Comparison of ENCODE assay signal across 31 cellular contexts in the genomic region with DNA sequence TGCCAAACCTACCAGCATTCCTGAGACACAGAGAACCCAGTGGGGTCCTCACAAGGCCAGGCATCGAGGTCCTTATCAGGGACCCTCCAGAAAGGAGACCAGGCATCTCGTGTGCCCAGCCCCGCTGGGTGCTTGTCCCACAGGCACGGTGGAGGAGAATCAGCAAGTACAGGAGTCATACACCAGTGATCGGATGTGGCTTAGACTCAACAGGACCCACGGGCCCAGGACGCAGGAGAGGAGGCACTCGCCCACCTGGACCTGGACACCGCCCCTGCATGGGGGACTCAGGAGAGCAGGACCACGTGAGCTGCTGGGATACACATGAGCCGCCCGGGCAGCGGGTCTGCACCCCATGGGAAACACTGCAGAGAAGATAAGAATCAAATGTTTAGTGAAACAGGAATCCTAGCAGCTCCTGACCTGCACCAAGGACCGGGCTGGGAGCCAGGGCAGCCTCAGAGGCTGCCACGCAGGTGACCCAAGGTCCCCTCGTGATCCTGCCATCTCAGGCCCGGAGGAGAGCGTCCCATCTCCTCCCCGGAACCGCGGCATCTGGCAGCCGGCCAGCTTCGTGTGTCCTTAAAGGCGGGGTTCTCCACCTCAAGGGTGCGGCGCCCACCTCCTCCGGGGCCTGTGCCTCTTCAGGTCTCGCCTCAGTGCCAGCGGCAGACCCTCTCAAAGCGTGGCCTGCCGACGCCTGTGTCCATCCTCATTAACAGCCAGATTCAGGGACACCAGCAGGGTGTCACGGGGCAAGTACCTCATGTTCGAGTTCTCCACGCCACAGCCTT. TPM values are rescaled to one million over a fixed set of nuclear protein-coding genes. Genes with fewer than 3 reads are reported as not detected.
DNase-seq lines count a peak whose midpoint lies in the region; ATAC-seq and TF ChIP-seq lines count a peak whose summit lies in the region.
"Had no signal": no experiment of that assay in that cellular context is flagged by ENCODE, and none has a peak within 500 bp of the region (broad histone marks: within the 10 kb centered on the region; RNA-seq: fewer than 3 reads in every experiment).

No MANE protein-coding gene starts in this region.

- peaks cover 0 to 33% (median 0%) of the 10 kb centered on the region in 9 donors for H3K9me3 Mint-ChIP-seq in naive thymus-derived CD8-positive, alpha-beta T cell
- H3K9me3 Mint-ChIP-seq in activated CD8-positive, alpha-beta T cell treated with anti-CD3 and anti-CD28 coated beads for 36 hours, result peaks cover 17% of the 10 kb centered on the region
- H3K9me3 Mint-ChIP-seq: endodermal cell had no signal

- CTCF ChIA-PET in RWPE1 (lab: Yijun Ruan, JAX) (no interaction called here), PC-3 (lab: Charles Lee) (no interaction called here)
- CTCF ChIA-PET in activated CD8-positive, alpha-beta T cell treated with anti-CD3 and anti-CD28 coated beads for 36 hours (lab: Charles Lee), result no interaction called here

- H3K9me3 ChIP-seq in BLaER1 treated with 17β-estradiol and CSF1 and Interleukin-3, amounts not matched to agents 10 nM and 100 nM (replicated peaks in 1 of 11), result peaks cover 0 to 18% (median 0%) of the 10 kb centered on the region in 11 experiments; a peak in 8 of 22 replicates
- no peaks in the 10 kb centered on the region for H3K9me3 ChIP-seq in PC-3 (ENCODE audit: low read length)
- H3K9me3 ChIP-seq: esophagus squamous epithelium had no signal

- H3K79me2 ChIP-seq in PC-3 (ENCODE audit: low read length), result no peaks in the 10 kb centered on the region
- H3K79me2 ChIP-seq: hepatocyte had no signal

- no peaks in the 10 kb centered on the region for H3F3A ChIP-seq in PC-3 (ENCODE audit: low read length, unreplicated experiment)

- H3K36me3 ChIP-seq in BLaER1 treated with 17β-estradiol and CSF1 and Interleukin-3, amounts not matched to agents 10 nM and 100 nM, result no peaks in the 10 kb centered on the region; a peak in 3 of 22 replicates
- H3K36me3 ChIP-seq in PC-3 (ENCODE audit: low read depth, low read length), result no peaks in the 10 kb centered on the region
- H3K36me3 ChIP-seq: esophagus squamous epithelium had no signal

- no TSS peak for BruUV-seq in PC-3 (replicated peaks; lab: Mats Ljungman, UMichigan)

- peak; percentile 10 for DNase-seq in SIG-M5 treated with dmso at 0.1 percent for 504 hours (lab: John Stamatoyannopoulos, UW; ENCODE audit: unreplicated experiment)
- DNase-seq in SIG-M5 (lab: John Stamatoyannopoulos, UW), result no peak
- no peak for DNase-seq in RWPE1 (ENCODE audit: low spot score)
- DNase-seq in naive thymus-derived CD8-positive, alpha-beta T cell, result no peak
- DNase-seq in PC-3, result no peak
- DNase-seq in activated CD8-positive, alpha-beta T cell treated with anti-CD3 and anti-CD28 coated beads for 36 hours, result no peak
- DNase-seq: activated CD4-positive, CD25-positive, alpha-beta regulatory T cell treated with anti-CD3 and anti-CD28 coated beads, Interleukin-2, amount 50 U/mL, for 72 hours; activated T-cell treated with anti-CD3 and anti-CD28 coated beads, Interleukin-2, amount 50 U/mL, for 4 hours; AML-193; anterior cingulate cortex; endodermal cell; esophagus squamous epithelium; H7; mesenchymal stem cell; NCI-H1092 treated with DMSO at 0.1 percent for 48 hours; NCI-H187 treated with DMSO at 0.1 percent for 48 hours; NCI-H2227 treated with DMSO at 0.1 percent for 48 hours; occipital lobe; SHP77; stimulated activated CD4-positive, alpha-beta T cell treated with anti-CD3 and anti-CD28 coated beads, Interleukin-4, amount 100 ng/mL, for 1 hour; stimulated activated naive CD4-positive, alpha-beta T cell; SW 1271 had no signal

- peaks cover 40 to 70% (median 63%) of the 10 kb centered on the region in 10 experiments for H3K4me1 ChIP-seq in BLaER1 treated with 17β-estradiol and CSF1 and Interleukin-3, amounts not matched to agents 10 nM and 100 nM
- H3K4me1 ChIP-seq in PC-3 (ENCODE audit: insufficient read depth, low read length), result no peaks in the 10 kb centered on the region

- peaks cover 0 to 7% (median 0%) of the 10 kb centered on the region in 11 experiments; a peak in 3 of 22 replicates for H3K27me3 ChIP-seq in BLaER1 treated with 17β-estradiol and CSF1 and Interleukin-3, amounts not matched to agents 10 nM and 100 nM
- H3K27me3 ChIP-seq in PC-3 (ENCODE audit: low read length), result no peaks in the 10 kb centered on the region
- H3K27me3 ChIP-seq: hepatocyte had no signal

- H3K4me2 ChIP-seq in BLaER1 treated with 17β-estradiol and CSF1 and Interleukin-3, amounts not matched to agents 10 nM and 100 nM, result peak overlapping the region; percentile 56 to 99 (median 93)
- H3K4me2 ChIP-seq in PC-3 (ENCODE audit: low read length), result no peak overlapping the region
- H3K4me2 ChIP-seq: hepatocyte had no signal

- intact Hi-C loops in PC-3 (cut with micrococcal nuclease), result no loop called here
- intact Hi-C loops in activated CD8-positive, alpha-beta T cell treated with anti-CD3 and anti-CD28 coated beads for 36 hours (cut with micrococcal nuclease), result no loop called here

- H3K4me3 ChIP-seq in BLaER1 treated with 17β-estradiol and CSF1 and Interleukin-3, amounts not matched to agents 10 nM and 100 nM, result peak overlapping the region in 5 of 10 experiments; percentile 5 to 61 (median 52); a peak in 7 of 20 replicates
- no peak overlapping the region for H3K4me3 ChIP-seq in PC-3 (ENCODE audit: low read length)
- H3K4me3 ChIP-seq: coronary artery, esophagus squamous epithelium, hepatocyte had no signal

- H3K9ac ChIP-seq in BLaER1 treated with 17β-estradiol and CSF1 and Interleukin-3, amounts not matched to agents 10 nM and 100 nM, result peak overlapping the region in 7 of 11 experiments; percentile 12 to 56 (median 34); a peak in 9 of 22 replicates
- H3K9ac ChIP-seq in PC-3 (ENCODE audit: low read length), result no peak overlapping the region

- H3K27ac ChIP-seq in BLaER1 treated with 17β-estradiol and CSF1 and Interleukin-3, amounts not matched to agents 10 nM and 100 nM, result peak overlapping the region in 3 of 11 experiments; percentile 2 to 37 (median 7); a peak in 2 of 22 replicates
- H3K27ac ChIP-seq in RWPE1, result peak overlapping the region; percentile 35
- H3K27ac ChIP-seq in PC-3 (ENCODE audit: low read length), result no peak overlapping the region
- H3K27ac ChIP-seq: coronary artery, esophagus squamous epithelium, hepatocyte had no signal

- TF ChIP-seq CTCF in RWPE1 (conservative IDR thresholded peaks at IDR 0.05; ENCODE audit: low read depth) (no peak), PC-3 (conservative IDR thresholded peaks at IDR 0.05; ENCODE audit: low read depth, low read length) (no peak)
- TF ChIP-seq CTCF in activated CD8-positive, alpha-beta T cell treated with anti-CD3 and anti-CD28 coated beads for 36 hours (IDR thresholded peaks at IDR 0.05), result no peak

- H4K20me1 ChIP-seq in BLaER1 treated with 17β-estradiol and CSF1 and Interleukin-3, amounts not matched to agents 10 nM and 100 nM, result no peaks in the 10 kb centered on the region; a peak in 2 of 22 replicates
- no peaks in the 10 kb centered on the region for H4K20me1 ChIP-seq in PC-3 (ENCODE audit: low read length)

- H3K4me1 Mint-ChIP-seq in naive thymus-derived CD8-positive, alpha-beta T cell, result peaks cover 19 to 28% (median 24%) of the 10 kb centered on the region in 4 donors
- peaks cover 12% of the 10 kb centered on the region for H3K4me1 Mint-ChIP-seq in activated CD8-positive, alpha-beta T cell treated with anti-CD3 and anti-CD28 coated beads for 36 hours (ENCODE audit: low read depth)
- H3K4me1 Mint-ChIP-seq: endodermal cell had no signal

- H2AFZ ChIP-seq in PC-3 (ENCODE audit: low read length), result no peak overlapping the region
- H2AFZ ChIP-seq: hepatocyte had no signal

- peak overlapping the region in 3 of 10 donors; percentile 11 to 70 (median 35) for H3K4me3 Mint-ChIP-seq in naive thymus-derived CD8-positive, alpha-beta T cell
- H3K4me3 Mint-ChIP-seq in activated CD8-positive, alpha-beta T cell treated with anti-CD3 and anti-CD28 coated beads for 36 hours, result no peak overlapping the region
- H3K4me3 Mint-ChIP-seq: activated T-cell treated with anti-CD3 and anti-CD28 coated beads, Interleukin-2, amount 50 U/mL, for 4 hours; endodermal cell had no signal

- no peaks in the 10 kb centered on the region for H3K9me2 ChIP-seq in PC-3 (replicated peaks; ENCODE audit: low read length)

- H3K27ac Mint-ChIP-seq in naive thymus-derived CD8-positive, alpha-beta T cell, result peak overlapping the region in 7 of 10 donors; percentile 51 to 87 (median 77)
- no peak overlapping the region for H3K27ac Mint-ChIP-seq in activated CD8-positive, alpha-beta T cell treated with anti-CD3 and anti-CD28 coated beads for 36 hours
- H3K27ac Mint-ChIP-seq: endodermal cell had no signal

- POLR2A ChIA-PET in RWPE1 (lab: Yijun Ruan, JAX; ENCODE audit: low non-redundant PET) (no interaction called here), PC-3 (lab: Charles Lee; ENCODE audit: unreplicated experiment) (no interaction called here)
- POLR2A ChIA-PET in naive thymus-derived CD8-positive, alpha-beta T cell (lab: Charles Lee), result interaction anchor here (0.9 kb wide), 1 partner anchor 16 kb away, joined by 4 read pairs; no protein-coding TSS in a partner anchor
- POLR2A ChIA-PET in activated CD8-positive, alpha-beta T cell treated with anti-CD3 and anti-CD28 coated beads for 36 hours (lab: Charles Lee), result interaction anchor here (1.5 kb wide), 1 partner anchor 14 kb away, joined by 4 read pairs; no protein-coding TSS in a partner anchor

- no peak for ATAC-seq in naive thymus-derived CD8-positive, alpha-beta T cell
- ATAC-seq in PC-3 (no peak), HG03045 (IDR thresholded peaks at IDR 0.05; ENCODE audit: unreplicated experiment) (no peak)
- no peak for ATAC-seq in activated CD8-positive, alpha-beta T cell treated with anti-CD3 and anti-CD28 coated beads for 36 hours
- ATAC-seq: activated T-cell treated with anti-CD3 and anti-CD28 coated beads, Interleukin-2, amount 50 U/mL, for 4 hours; left lobe of liver had no signal

- H3K36me3 Mint-ChIP-seq in naive thymus-derived CD8-positive, alpha-beta T cell, result peaks cover 0 to 5% (median 3%) of the 10 kb centered on the region in 3 donors
- peaks cover 8% of the 10 kb centered on the region for H3K36me3 Mint-ChIP-seq in activated CD8-positive, alpha-beta T cell treated with anti-CD3 and anti-CD28 coated beads for 36 hours (ENCODE audit: low read depth)

- H3K27me3 Mint-ChIP-seq in naive thymus-derived CD8-positive, alpha-beta T cell, result no peaks in the 10 kb centered on the region
- H3K27me3 Mint-ChIP-seq in activated CD8-positive, alpha-beta T cell treated with anti-CD3 and anti-CD28 coated beads for 36 hours, result no peaks in the 10 kb centered on the region

RNA-seq across cellular contexts. Expression of a gene that starts 59.2 kb away (rescaled TPM):
- total RNA-seq in naive thymus-derived CD8-positive, alpha-beta T cell, result not detected
- polyA plus RNA-seq in naive thymus-derived CD8-positive, alpha-beta T cell, result not detected
- not detected in 2 replicates for total RNA-seq in PC-3 (2014; rRNA removed)
- total RNA-seq in activated CD8-positive, alpha-beta T cell treated with anti-CD3 and anti-CD28 coated beads for 36 hours, result not detected
- total RNA-seq: A172; activated T-cell treated with anti-CD3 and anti-CD28 coated beads, Interleukin-2, amount 50 U/mL, for 4 hours; endodermal cell; esophagus squamous epithelium; frontal cortex; H7; hepatocyte; left lobe of liver; myocyte; occipital lobe had no signal
- polyA plus RNA-seq: hepatocyte, thymus had no signal

Comparison
In these comparisons a context has a peak if more than half of its experiments do, and no peak if none do; other contexts are left out.
1. POLR2A ChIA-PET loops: an anchor here in naive thymus-derived CD8-positive, alpha-beta T cell (0.9 kb wide) and activated CD8-positive, alpha-beta T cell treated with anti-CD3 and anti-CD28 coated beads for 36 hours (1.5 kb wide); none called in RWPE1 and PC-3.